9 cellular contexts compared by ENCODE assay signal in the genomic region with DNA sequence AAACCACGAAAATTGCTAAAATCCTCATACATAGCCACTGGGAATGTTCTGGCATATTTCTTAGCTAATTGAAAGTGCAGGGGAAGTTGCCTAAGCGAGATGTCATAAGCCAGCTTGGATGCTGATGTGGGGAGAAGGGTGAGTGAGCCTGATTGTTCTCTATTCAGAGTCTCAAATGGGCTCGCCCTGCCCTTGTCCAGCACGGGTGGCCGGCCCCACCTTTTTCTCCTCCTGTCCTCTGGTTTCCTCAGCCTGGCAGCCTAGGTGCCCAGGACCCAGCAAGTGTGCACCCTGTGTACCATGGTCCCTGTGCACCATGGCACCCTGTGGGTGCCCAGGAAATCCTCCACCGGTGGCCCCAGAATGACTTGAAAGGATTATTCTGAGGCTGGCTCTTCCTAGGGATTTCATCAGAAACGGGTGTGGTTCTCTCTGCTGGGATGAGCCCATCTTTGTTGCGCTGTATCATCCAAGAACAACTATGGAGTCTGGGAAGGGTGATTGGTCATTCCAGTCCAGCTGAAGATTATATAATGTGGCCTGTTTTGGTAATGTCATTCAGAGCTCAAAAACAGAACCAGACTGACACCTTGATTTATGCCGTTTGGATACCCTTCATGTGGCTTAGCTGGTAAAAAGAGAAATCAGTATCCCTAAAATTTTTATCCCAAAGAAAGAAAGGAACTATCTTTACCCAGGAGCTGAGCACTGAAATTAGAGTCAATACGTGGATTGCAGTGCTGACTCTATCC.
DNase-seq lines count a peak whose midpoint lies in the region; ATAC-seq and TF ChIP-seq lines count a peak whose summit lies in the region.
"Had no signal": no experiment of that assay in that cellular context is flagged by ENCODE, and none has a peak within 500 bp of the region (broad histone marks: within the 10 kb centered on the region; RNA-seq: fewer than 3 reads in every experiment).

No MANE protein-coding gene starts in this region.

- peaks cover 99% of the 10 kb centered on the region for H3K4me1 ChIP-seq in CD4-positive, alpha-beta memory T cell (ENCODE audit: insufficient read depth, low read length)
- H3K4me1 ChIP-seq in esophagus squamous epithelium: peaks cover 39 to 88% (median 49%) of the 10 kb centered on the region in 3 donors
- H3K4me1 ChIP-seq in psoas muscle: peaks cover 48% of the 10 kb centered on the region

- TF ChIP-seq POLR2A in esophagus squamous epithelium (IDR thresholded peaks at IDR 0.05): no peak

- peak overlapping the region; percentile 46 for H3K27ac ChIP-seq in CD4-positive, alpha-beta memory T cell (ENCODE audit: low read depth, low read length)
- peak overlapping the region; percentile 82 to 92 (median 90) for H3K27ac ChIP-seq in esophagus squamous epithelium
- H3K27ac ChIP-seq in psoas muscle: peak overlapping the region; percentile 84

- peaks cover 0 to 5% (median 0%) of the 10 kb centered on the region in 8 donors for H3K9me3 Mint-ChIP-seq in CD4-positive, alpha-beta memory T cell

- intact Hi-C loops in CD4-positive, alpha-beta memory T cell (cut with micrococcal nuclease): no loop called here
- intact Hi-C loops in esophagus squamous epithelium (cut with DNase I): no loop called here
- intact Hi-C loops in psoas muscle (cut with DNase I): loop anchor here (5.0 kb wide), 2 partner anchors 81 to 149 kb away; a partner anchor contains a TSS

- POLR2A ChIA-PET in CD4-positive, alpha-beta memory T cell (lab: Charles Lee; ENCODE audit: partially characterized antibody): interaction anchor here (1.2 to 12.7 kb wide), 3 partner anchors 22 to 153 kb away, joined by 3 to 254 read pairs (median 9); a partner anchor contains a TSS

- no peaks in the 10 kb centered on the region for H3K9me3 ChIP-seq in CD4-positive, alpha-beta memory T cell (ENCODE audit: control insufficient read depth in 1 of 2, low read length in 2 of 2)
- H3K9me3 ChIP-seq in esophagus squamous epithelium: no peaks in the 10 kb centered on the region
- no peaks in the 10 kb centered on the region for H3K9me3 ChIP-seq in psoas muscle

- ATAC-seq in psoas muscle (no peak), HG03135 (IDR thresholded peaks at IDR 0.05; ENCODE audit: unreplicated experiment) (no peak), HG03196 (IDR thresholded peaks at IDR 0.05; ENCODE audit: unreplicated experiment) (no peak), GM19328 (IDR thresholded peaks at IDR 0.05; ENCODE audit: unreplicated experiment) (no peak), GM19395 (IDR thresholded peaks at IDR 0.05; ENCODE audit: unreplicated experiment) (no peak)

- H3K4me1 Mint-ChIP-seq in CD4-positive, alpha-beta memory T cell: peaks cover 78 to 95% (median 91%) of the 10 kb centered on the region in 4 donors

- peak overlapping the region; percentile 80 to 98 (median 92) for H3K27ac Mint-ChIP-seq in CD4-positive, alpha-beta memory T cell

- WGBS in esophagus squamous epithelium, 2 donors: 67 to 70% methylated on average over 8 to 9 of the region's 10 CpGs
- WGBS in psoas muscle, 3 donors: 73 to 82% (median 75%) methylated on average over 10 of the region's 10 CpGs

- peaks cover 0 to 3% of the 10 kb centered on the region in 2 donors for H3K27me3 Mint-ChIP-seq in CD4-positive, alpha-beta memory T cell

- no peak for DNase-seq in CD4-positive, alpha-beta memory T cell
- DNase-seq in RPMI7951 (ENCODE audit: low read depth) (peak; percentile 33), esophagus squamous epithelium (lab: John Stamatoyannopoulos, UW) (no peak), psoas muscle (peak; percentile 43 to 59)
- DNase-seq: GOT3 had no signal

- no peaks in the 10 kb centered on the region for H3K27me3 ChIP-seq in CD4-positive, alpha-beta memory T cell (ENCODE audit: insufficient read depth, low read length)
- H3K27me3 ChIP-seq in esophagus squamous epithelium (no peaks in the 10 kb centered on the region), psoas muscle (ENCODE audit: insufficient read depth in 3 of 3, low read length in 2 of 3) (no peaks in the 10 kb centered on the region)

- H3K36me3 ChIP-seq in CD4-positive, alpha-beta memory T cell (ENCODE audit: insufficient read depth, low read length): no peaks in the 10 kb centered on the region
- peaks cover 0 to 2% (median 0%) of the 10 kb centered on the region in 3 donors for H3K36me3 ChIP-seq in esophagus squamous epithelium
- no peaks in the 10 kb centered on the region for H3K36me3 ChIP-seq in psoas muscle (ENCODE audit: insufficient read depth in 1 of 2, low read depth in 1 of 2)

- H3K36me3 Mint-ChIP-seq in CD4-positive, alpha-beta memory T cell: peaks cover 8 to 14% of the 10 kb centered on the region in 2 donors

- peak overlapping the region in 4 of 8 donors; percentile 53 to 94 (median 66) for H3K4me3 Mint-ChIP-seq in CD4-positive, alpha-beta memory T cell

- H3K4me3 ChIP-seq in CD4-positive, alpha-beta memory T cell (ENCODE audit: low read length in 2 of 2): no peak overlapping the region
- H3K4me3 ChIP-seq in esophagus squamous epithelium (no peak overlapping the region), psoas muscle (no peak overlapping the region)

- CTCF ChIA-PET in CD4-positive, alpha-beta memory T cell (lab: Charles Lee; ENCODE audit: partially characterized antibody): interaction anchor here (0.9 to 3.1 kb wide), 5 partner anchors 117 to 198 kb away, joined by 3 to 26 read pairs (median 4); a partner anchor contains a TSS

- TF ChIP-seq CTCF in esophagus squamous epithelium (IDR thresholded peaks at IDR 0.05): peak in 1 of 6 experiments; percentile 5
- no peak for TF ChIP-seq CTCF in psoas muscle (IDR thresholded peaks at IDR 0.05)

Comparison
In these comparisons a context has a peak if more than half of its experiments do, and no peak if none do; other contexts are left out.
1. DNase-seq: peak in RPMI7951 (single experiment) and psoas muscle (2 of 2); none in CD4-positive, alpha-beta memory T cell (0 of 5) and esophagus squamous epithelium (single experiment).
2. intact Hi-C loops: an anchor here in psoas muscle (5.0 kb wide); none called in CD4-positive, alpha-beta memory T cell and esophagus squamous epithelium.
3. Peak in every context shown above with its lines, with median percentiles within 50 percentile points of each other: H3K27ac ChIP-seq.